In the genomic region with DNA sequence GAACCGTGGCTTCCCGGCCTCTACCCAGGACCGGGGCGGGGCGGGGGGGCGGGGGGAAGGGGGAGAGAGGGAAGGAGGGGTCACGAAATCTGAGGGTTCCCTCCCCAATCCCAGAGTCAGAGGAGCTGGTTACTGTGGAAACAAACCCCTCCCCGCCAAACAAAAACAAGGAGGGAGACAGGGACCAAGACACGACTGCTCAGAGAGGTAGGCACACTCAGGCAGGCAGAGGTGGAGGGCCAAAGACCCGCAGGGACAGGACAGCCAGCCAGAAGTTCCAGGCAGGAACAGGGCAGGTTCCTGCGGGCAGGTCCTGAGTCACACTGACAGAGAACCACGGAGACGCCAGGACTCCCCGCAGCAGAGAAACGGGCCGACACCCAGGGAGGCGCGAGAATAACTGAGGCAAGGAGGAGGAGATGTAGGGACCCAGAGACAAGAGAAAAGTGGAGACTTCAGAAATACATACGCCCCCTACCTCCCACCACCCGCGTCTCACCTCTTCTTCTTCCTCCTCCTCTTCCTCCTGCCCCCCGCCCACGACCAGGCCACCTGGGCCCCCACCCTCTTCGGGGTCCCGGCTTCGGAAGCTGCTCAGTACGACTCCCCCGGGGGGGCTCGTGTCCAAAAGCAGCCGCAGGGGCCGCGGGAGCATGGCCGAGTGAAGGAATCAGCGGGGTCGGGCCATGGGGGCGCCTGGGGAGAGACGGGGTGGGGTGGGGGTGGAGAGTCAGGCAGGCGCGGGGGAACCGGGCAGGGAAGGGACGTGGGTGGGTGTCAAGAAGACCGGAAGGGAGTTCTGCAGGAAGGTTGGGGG, we compare ENCODE assay signal across 8 cellular contexts. TPM values are rescaled to one million over a fixed set of nuclear protein-coding genes. Genes with fewer than 3 reads are reported as not detected.
DNase-seq lines count a peak whose midpoint lies in the region; ATAC-seq and TF ChIP-seq lines count a peak whose summit lies in the region.

No MANE protein-coding gene starts in this region.

- peak overlapping the region; percentile 91; the same call in 1 of the 2 replicates for H3K27ac ChIP-seq in HEK293 (ENCODE audit: extremely low read depth, low read depth, low read length)
- H3K27ac ChIP-seq in RWPE2 (ENCODE audit: poor library complexity, severe bottlenecking): peak overlapping the region; percentile 92
- peak overlapping the region; percentile 92 for H3K27ac ChIP-seq in adipose tissue (ENCODE audit: low read depth, low read length)

- peak; percentile 53; the same call in 1 of the 2 replicates for TF ChIP-seq CTCF in HEK293 (tag by site-specific recombination; IDR thresholded peaks at IDR 0.05)
- no peak for TF ChIP-seq CTCF in RWPE2 (IDR thresholded peaks at IDR 0.05; ENCODE audit: poor library complexity, severe bottlenecking)
- peak; percentile 15 for TF ChIP-seq CTCF in osteocyte (IDR thresholded peaks at IDR 0.05)

- H3K27me3 Mint-ChIP-seq in osteocyte (ENCODE audit: unreplicated experiment): no peaks in the 10 kb centered on the region

- intact Hi-C loops in Right ventricle myocardium inferior (cut with DNase I): loop anchor here (2.0 kb wide), 1 partner anchor 17 kb away; a partner anchor contains a TSS

- H3K27me3 ChIP-seq in RWPE2 (ENCODE audit: insufficient read depth, poor library complexity, severe bottlenecking): no peaks in the 10 kb centered on the region

- ATAC-seq in RWPE2 (ENCODE audit: low read depth) (peak; percentile 70), Right ventricle myocardium inferior (peak; percentile 49), HG03354 (IDR thresholded peaks at IDR 0.05; ENCODE audit: poor library complexity, severe bottlenecking, unreplicated experiment) (no peak), HG03432 (IDR thresholded peaks at IDR 0.05; ENCODE audit: unreplicated experiment) (no peak)

- CTCF ChIA-PET in HEK293 (lab: Yijun Ruan, JAX): interaction anchor here (0.8 to 1.9 kb wide), 9 partner anchors 9 to 116 kb away, joined by 3 to 53 read pairs (median 6); a partner anchor contains a TSS

- H3K36me3 ChIP-seq in HEK293 (ENCODE audit: control insufficient read depth in 2 of 2, insufficient read depth in 1 of 2, low read length in 2 of 2) (peaks cover 7 to 34% of the 10 kb centered on the region in 2 experiments; a peak in 2 of 3 replicates), RWPE2 (ENCODE audit: low read depth) (peaks cover 27% of the 10 kb centered on the region)

- peak overlapping the region; percentile 100 for H3K27ac Mint-ChIP-seq in osteocyte (ENCODE audit: unreplicated experiment)

- DNase-seq in DMS 273 treated with DMSO at 0.1 percent for 48 hours (lab: John Stamatoyannopoulos, UW) (peak; percentile 21), RWPE2 (ENCODE audit: low spot score) (no peak), Right ventricle myocardium inferior (ENCODE audit: missing footprints) (no peak), osteocyte (ENCODE audit: extremely low spot score, unreplicated experiment) (no peak)

- peaks cover 30% of the 10 kb centered on the region for H3K4me1 Mint-ChIP-seq in osteocyte (ENCODE audit: unreplicated experiment)

- peak overlapping the region; percentile 98 for H3K4me3 Mint-ChIP-seq in osteocyte (ENCODE audit: unreplicated experiment)

- H3K9me3 Mint-ChIP-seq in osteocyte (ENCODE audit: unreplicated experiment): no peaks in the 10 kb centered on the region

- H3K4me3 ChIP-seq in HEK293 (ENCODE audit: low read depth, low read length) (peak overlapping the region; percentile 74), RWPE2 (ENCODE audit: severe bottlenecking) (peak overlapping the region; percentile 65)

- H3K4me1 ChIP-seq in HEK293 (ENCODE audit: control insufficient read depth, insufficient read depth, low read length): no peaks in the 10 kb centered on the region
- H3K4me1 ChIP-seq in RWPE2 (ENCODE audit: insufficient read depth, poor library complexity, severe bottlenecking): no peaks in the 10 kb centered on the region

- peaks cover 17% of the 10 kb centered on the region for H3K36me3 Mint-ChIP-seq in osteocyte (ENCODE audit: unreplicated experiment)

- POLR2A ChIA-PET in HEK293 (lab: Yijun Ruan, JAX): interaction anchor here (0.5 to 3.6 kb wide), 17 partner anchors 9 to 347 kb away, joined by 3 to 57 read pairs (median 8); a partner anchor contains a TSS

- H3K9me3 ChIP-seq in HEK293 (ENCODE audit: control insufficient read depth, insufficient read depth, low read depth, low read length): no peaks in the 10 kb centered on the region
- no peaks in the 10 kb centered on the region for H3K9me3 ChIP-seq in RWPE2 (ENCODE audit: severe bottlenecking)

- WGBS in adipose tissue, 3 donors: 0 to 1% (median 1%) methylated on average over 37 to 42 of the region's 42 CpGs

TF ChIP-seq in HEK293, 187 proteins besides CTCF, POLR2A, EP300 and RAD21 (continues in another document):
- TF ChIP-seq BCL11A (tag by site-specific recombination; IDR thresholded peaks at IDR 0.05; ENCODE audit: low read depth): 0 out of 2 replicates have a peak, but pooled peaks have one; percentile 38
- TF ChIP-seq, protein P1, sequence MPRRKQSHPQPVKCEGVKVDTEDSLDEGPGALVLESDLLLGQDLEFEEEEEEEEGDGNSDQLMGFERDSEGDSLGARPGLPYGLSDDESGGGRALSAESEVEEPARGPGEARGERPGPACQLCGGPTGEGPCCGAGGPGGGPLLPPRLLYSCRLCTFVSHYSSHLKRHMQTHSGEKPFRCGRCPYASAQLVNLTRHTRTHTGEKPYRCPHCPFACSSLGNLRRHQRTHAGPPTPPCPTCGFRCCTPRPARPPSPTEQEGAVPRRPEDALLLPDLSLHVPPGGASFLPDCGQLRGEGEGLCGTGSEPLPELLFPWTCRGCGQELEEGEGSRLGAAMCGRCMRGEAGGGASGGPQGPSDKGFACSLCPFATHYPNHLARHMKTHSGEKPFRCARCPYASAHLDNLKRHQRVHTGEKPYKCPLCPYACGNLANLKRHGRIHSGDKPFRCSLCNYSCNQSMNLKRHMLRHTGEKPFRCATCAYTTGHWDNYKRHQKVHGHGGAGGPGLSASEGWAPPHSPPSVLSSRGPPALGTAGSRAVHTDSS (tag by site-specific recombination; IDR thresholded peaks at IDR 0.05): peak; percentile 88
- no peak for TF ChIP-seq ZNF626 (tag by site-specific recombination; IDR thresholded peaks at IDR 0.05)
- peak; percentile 24; the same call in 1 of the 2 replicates for TF ChIP-seq KLF9 (tag by site-specific recombination; IDR thresholded peaks at IDR 0.05; ENCODE audit: low read depth)
- TF ChIP-seq ZBTB17 (tag by site-specific recombination; IDR thresholded peaks at IDR 0.05): peak; percentile 35; the same call in 1 of the 2 replicates
- no peak for TF ChIP-seq ZNF776 (tag by site-specific recombination; IDR thresholded peaks at IDR 0.05; ENCODE audit: borderline replicate concordance)
- no peak for TF ChIP-seq ZNF112 (tag by site-specific recombination; IDR thresholded peaks at IDR 0.05)
- TF ChIP-seq ZBTB48 (tag by site-specific recombination; IDR thresholded peaks at IDR 0.05): peak; percentile 93; the same call in 1 of the 2 replicates
- no peak for TF ChIP-seq ZNF146 (tag by site-specific recombination; IDR thresholded peaks at IDR 0.05)
- TF ChIP-seq, protein P2, sequence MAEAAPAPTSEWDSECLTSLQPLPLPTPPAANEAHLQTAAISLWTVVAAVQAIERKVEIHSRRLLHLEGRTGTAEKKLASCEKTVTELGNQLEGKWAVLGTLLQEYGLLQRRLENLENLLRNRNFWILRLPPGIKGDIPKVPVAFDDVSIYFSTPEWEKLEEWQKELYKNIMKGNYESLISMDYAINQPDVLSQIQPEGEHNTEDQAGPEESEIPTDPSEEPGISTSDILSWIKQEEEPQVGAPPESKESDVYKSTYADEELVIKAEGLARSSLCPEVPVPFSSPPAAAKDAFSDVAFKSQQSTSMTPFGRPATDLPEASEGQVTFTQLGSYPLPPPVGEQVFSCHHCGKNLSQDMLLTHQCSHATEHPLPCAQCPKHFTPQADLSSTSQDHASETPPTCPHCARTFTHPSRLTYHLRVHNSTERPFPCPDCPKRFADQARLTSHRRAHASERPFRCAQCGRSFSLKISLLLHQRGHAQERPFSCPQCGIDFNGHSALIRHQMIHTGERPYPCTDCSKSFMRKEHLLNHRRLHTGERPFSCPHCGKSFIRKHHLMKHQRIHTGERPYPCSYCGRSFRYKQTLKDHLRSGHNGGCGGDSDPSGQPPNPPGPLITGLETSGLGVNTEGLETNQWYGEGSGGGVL (tag by site-specific recombination; IDR thresholded peaks at IDR 0.05): peak; percentile 77
- TF ChIP-seq ZNF366 (tag by site-specific recombination; conservative IDR thresholded peaks at IDR 0.05): peak; percentile 53; the same call in 1 of the 2 replicates
- TF ChIP-seq ZBTB7A (tag by site-specific recombination; IDR thresholded peaks at IDR 0.05; ENCODE audit: low read depth): peak; percentile 62; the same call in 1 of the 2 replicates
- no peak for TF ChIP-seq ZNF530 (tag by site-specific recombination; IDR thresholded peaks at IDR 0.05; ENCODE audit: low read depth)
- TF ChIP-seq ZFP69B (tag by site-specific recombination; IDR thresholded peaks at IDR 0.05): 0 out of 2 replicates have a peak, but pooled peaks have one; percentile 26
- TF ChIP-seq EGR2 (tag by site-specific recombination; IDR thresholded peaks at IDR 0.05; ENCODE audit: low read depth): peak; percentile 70
- TF ChIP-seq ZFP37 (tag by site-specific recombination; IDR thresholded peaks at IDR 0.05): 0 out of 2 replicates have a peak, but pooled peaks have one; percentile 20
- peak; percentile 32 for TF ChIP-seq SP2 (tag by site-specific recombination; IDR thresholded peaks at IDR 0.05)
- peak; percentile 61 for TF ChIP-seq ZNF600 (tag by site-specific recombination; IDR thresholded peaks at IDR 0.05)
- no peak for TF ChIP-seq RBAK (tag by site-specific recombination; IDR thresholded peaks at IDR 0.05)

RNA-seq across cellular contexts. Expression of a gene that starts 0.6 kb away (rescaled TPM):
- polyA plus RNA-seq in adipose tissue: 10 to 100 TPM; 33.1 to 64.3 (median 49.0) TPM
- total RNA-seq in Right ventricle myocardium inferior: 64.5 TPM
- 72.4 and 77.6 TPM in 2 replicates for total RNA-seq in osteocyte

RNA-seq across cellular contexts. Expression of a gene that starts 8.8 kb away (rescaled TPM):
- 100 to 1,000 TPM in 1 of 3 donors, 10 to 100 TPM in 2; 47.0 to 131 (median 77.7) TPM for polyA plus RNA-seq in adipose tissue
- total RNA-seq in Right ventricle myocardium inferior (57.8 TPM), osteocyte (29.7 and 30.3 TPM in 2 replicates)

RNA-seq across cellular contexts. Expression of a gene that starts 9.1 kb away (rescaled TPM):
- 10 to 100 TPM; 27.5 to 47.4 (median 42.7) TPM for polyA plus RNA-seq in adipose tissue
- total RNA-seq in Right ventricle myocardium inferior (15.9 TPM), osteocyte (59.1 and 63.4 TPM in 2 replicates)

RNA-seq across cellular contexts. Expression of a gene that starts 15.7 kb away (rescaled TPM):
- polyA plus RNA-seq in adipose tissue: 10 to 100 TPM; 14.2 to 29.9 (median 26.3) TPM
- total RNA-seq in Right ventricle myocardium inferior (82.3 TPM), osteocyte (117 and 130 TPM in 2 replicates)

RNA-seq across cellular contexts. Expression of a gene that starts 19.4 kb away (rescaled TPM):
- polyA plus RNA-seq in adipose tissue: 10 to 100 TPM in 2 of 3 donors, 1 to 10 TPM in 1; 8.9 to 13.5 (median 13.4) TPM
- total RNA-seq in Right ventricle myocardium inferior: 10.8 TPM
- total RNA-seq in osteocyte: 29.3 and 30.6 TPM in 2 replicates

Comparison
In these comparisons a context has a peak if more than half of its experiments do, and no peak if none do; other contexts are left out.
1. ATAC-seq: peak in RWPE2 (single experiment) and Right ventricle myocardium inferior (single experiment); none in HG03354 (single experiment) and HG03432 (single experiment).
2. Peak in every context shown above with its lines, with median percentiles within 50 percentile points of each other: H3K27ac ChIP-seq.